In genomic region chr3:193418576-193419373, GRCh38 we compare ENCODE assay signal across 28 cellular contexts. TPM values are rescaled to one million over a fixed set of nuclear protein-coding genes. Genes with fewer than 3 reads are reported as not detected.
"Had no signal": no experiment of that assay in that cellular context is flagged by ENCODE, and none has a peak within 500 bp of the region (broad histone marks: within the 10 kb centered on the region; RNA-seq: fewer than 3 reads in every experiment).

No MANE protein-coding gene starts in this region.

- H3K36me3 ChIP-seq: adrenal gland had no signal

- H3K9me3 ChIP-seq: adrenal gland had no signal

- ATAC-seq: activated CD4-positive, alpha-beta T cell treated with anti-CD3 and anti-CD28 coated beads for 36 hours; activated T-cell treated with anti-CD3 and anti-CD28 coated beads, Interleukin-2, amount 50 U/mL, for 72 hours; Panc1; Right ventricle myocardium inferior had no signal

- H3K27ac ChIP-seq: adrenal gland, SK-N-MC, VCaP had no signal

- DNase-seq: activated CD4-positive, alpha-beta memory T cell treated with anti-CD3 and anti-CD28 coated beads, Interleukin-2, amount 10 ng/mL, durations not matched to agents 7 days and 5 days; activated CD4-positive, alpha-beta T cell treated with anti-CD3 and anti-CD28 coated beads for 36 hours; activated CD4-positive, alpha-beta T cell treated with anti-CD3 and anti-CD28 coated beads, Interleukin-2, amount 50 U/mL, for 1 hour; activated CD8-positive, alpha-beta memory T cell treated with anti-CD3 and anti-CD28 coated beads, Interleukin-2, amount 50 U/mL, for 4 hours; activated gamma-delta T cell treated with Interleukin-2 at 50 U/mL for 16 hours; activated naive CD4-positive, alpha-beta T cell treated with anti-CD3 and anti-CD28 coated beads, Interleukin-2, amount 50 U/mL, for 16 hours; activated naive CD8-positive, alpha-beta T cell treated with anti-CD3 and anti-CD28 coated beads, Interleukin-2, amount 10 ng/mL, durations not matched to agents 7 days and 5 days; activated T-cell treated with anti-CD3 and anti-CD28 coated beads, Interleukin-2, amount 50 U/mL, for 72 hours; adrenal gland; anterior cingulate cortex; Kasumi-1; KBM-7; NCI-H1092 treated with DMSO at 0.1 percent for 48 hours; NCI-H1436; NCI-H1694 treated with DMSO at 0.1 percent for 48 hours; NCI-H2029 treated with DMSO at 0.1 percent for 48 hours; NCI-H510A treated with DMSO at 0.1 percent for 48 hours; NCI-H69; NK-92 treated with Interleukin-12 subunit alpha and Interleukin-12 subunit beta, amount 100 ng/mL, for 24 hours; OCI-M1; RPMI8226; T-helper 1 cell had no signal

- H3K4me3 ChIP-seq: adrenal gland, SK-N-MC had no signal

- H3K27me3 ChIP-seq: adrenal gland had no signal

- H3K4me1 ChIP-seq: adrenal gland had no signal

RNA-seq across cellular contexts. Expression of gene ATP13A5, which starts 40.2 kb away (rescaled TPM):
- total RNA-seq: activated CD4-positive, alpha-beta memory T cell treated with anti-CD3 and anti-CD28 coated beads, Interleukin-2, amount 10 ng/mL, durations not matched to agents 7 days and 5 days; activated CD4-positive, alpha-beta T cell treated with anti-CD3 and anti-CD28 coated beads for 36 hours; activated naive CD8-positive, alpha-beta T cell treated with anti-CD3 and anti-CD28 coated beads, Interleukin-2, amount 10 ng/mL, durations not matched to agents 7 days and 5 days; activated T-cell treated with anti-CD3 and anti-CD28 coated beads, Interleukin-2, amount 50 U/mL, for 72 hours; activated T-helper 2 cell treated with anti-CD3 and anti-CD28 coated beads, Interferon-gamma antibody, Interleukin-2, Interleukin-4, amounts not matched to agents 10 μg/mL and 5 μg/mL and 100 μg/mL, durations not matched to agents 14 hours and 24 hours and 36 hours; Right ventricle myocardium inferior; T-helper 2 cell treated with Interferon-gamma antibody and Interleukin-4, amounts not matched to agents 100 ng/mL and 5 ng/mL, for 36 hours had no signal
- polyA plus RNA-seq: adrenal gland had no signal
